27 cellular contexts compared by ENCODE assay signal in genomic region chr19:33450689-33451088, GRCh38.
"Had no signal": no experiment of that assay in that cellular context is flagged by ENCODE, and none has a peak within 500 bp of the region (broad histone marks: within the 10 kb centered on the region; RNA-seq: fewer than 3 reads in every experiment).

No MANE protein-coding gene starts in this region.

- H3K27me3 Mint-ChIP-seq: dendritic cell treated with granulocyte-macrophage colony-stimulating factor and Interleukin-4, amounts not matched to agents 40 ng/mL and 50 ng/mL, for 4 days; stimulated activated naive B cell treated with anti-CD40 and anti-IgM and Interleukin-4, amounts not matched to agents 10 μg/mL and 1 μg/mL and 100 μg/mL, for 72 hours; stimulated activated naive CD8-positive, alpha-beta T cell treated with anti-CD3 and anti-CD28 coated beads, Interleukin-15, Interleukin-2, amounts not matched to agents 100 ng/mL and 50 ng/mL, for 24 hours had no signal

- DNase-seq: colonic mucosa; effector memory CD4-positive, alpha-beta T cell; foreskin keratinocyte; hypothalamus; immature natural killer cell; islet precursor cell; kidney glomerular epithelial cell; mesenchymal stem cell; naive thymus-derived CD4-positive, alpha-beta T cell; stimulated activated CD4-positive, alpha-beta T cell treated with anti-CD3 and anti-CD28 coated beads, Interleukin-15, amount 100 ng/mL, for 24 hours; stimulated activated CD4-positive, alpha-beta T cell treated with anti-CD3 and anti-CD28 coated beads, Interleukin-2, amount 100 ng/mL, for 48 hours; stimulated activated naive B cell treated with anti-CD40 and anti-IgM and Interleukin-4, amounts not matched to agents 10 μg/mL and 1 μg/mL and 100 μg/mL, for 72 hours; trophoblast cell had no signal

- FAIRE-seq: endothelial cell of umbilical vein had no signal

- H3K4me2 ChIP-seq: neural progenitor cell had no signal

- H3K9ac ChIP-seq: neural progenitor cell, parathyroid adenoma had no signal

- H3K36me3 Mint-ChIP-seq: neural progenitor cell had no signal

- ATAC-seq: foreskin keratinocyte; gastroesophageal sphincter; naive thymus-derived CD4-positive, alpha-beta T cell; sciatic nerve; stimulated activated naive B cell treated with anti-CD40 and anti-IgM and Interleukin-4, amounts not matched to agents 10 μg/mL and 1 μg/mL and 100 μg/mL, for 72 hours had no signal

- H3K4me3 Mint-ChIP-seq: dendritic cell treated with granulocyte-macrophage colony-stimulating factor and Interleukin-4, amounts not matched to agents 40 ng/mL and 50 ng/mL, for 4 days; immature natural killer cell; mesothelial cell of epicardium; naive thymus-derived CD4-positive, alpha-beta T cell; nephron; neural progenitor cell; stimulated activated naive B cell treated with anti-CD40 and anti-IgM and Interleukin-4, amounts not matched to agents 10 μg/mL and 1 μg/mL and 100 μg/mL, for 72 hours; stimulated activated naive CD8-positive, alpha-beta T cell treated with anti-CD3 and anti-CD28 coated beads, Interleukin-15, Interleukin-2, amounts not matched to agents 100 ng/mL and 50 ng/mL, for 24 hours had no signal

- H3K9me3 Mint-ChIP-seq: dendritic cell treated with granulocyte-macrophage colony-stimulating factor and Interleukin-4, amounts not matched to agents 40 ng/mL and 50 ng/mL, for 4 days; immature natural killer cell; mesothelial cell of epicardium; naive thymus-derived CD4-positive, alpha-beta T cell; nephron; neural progenitor cell; stimulated activated naive B cell treated with anti-CD40 and anti-IgM and Interleukin-4, amounts not matched to agents 10 μg/mL and 1 μg/mL and 100 μg/mL, for 72 hours; stimulated activated naive CD8-positive, alpha-beta T cell treated with anti-CD3 and anti-CD28 coated beads, Interleukin-15, Interleukin-2, amounts not matched to agents 100 ng/mL and 50 ng/mL, for 24 hours had no signal

- H3K27ac Mint-ChIP-seq: dendritic cell treated with granulocyte-macrophage colony-stimulating factor and Interleukin-4, amounts not matched to agents 40 ng/mL and 50 ng/mL, for 4 days; immature natural killer cell; mesothelial cell of epicardium; naive thymus-derived CD4-positive, alpha-beta T cell; nephron; neural progenitor cell; stimulated activated naive B cell treated with anti-CD40 and anti-IgM and Interleukin-4, amounts not matched to agents 10 μg/mL and 1 μg/mL and 100 μg/mL, for 72 hours; stimulated activated naive CD8-positive, alpha-beta T cell treated with anti-CD3 and anti-CD28 coated beads, Interleukin-15, Interleukin-2, amounts not matched to agents 100 ng/mL and 50 ng/mL, for 24 hours had no signal

- H3K36me3 ChIP-seq: colonic mucosa, neural progenitor cell, prostate gland, right atrium auricular region, thoracic aorta, vagina had no signal

- H3K79me2 ChIP-seq: parathyroid adenoma had no signal

- H3K27me3 ChIP-seq: colonic mucosa, esophagus muscularis mucosa, foreskin keratinocyte, gastroesophageal sphincter, neural progenitor cell, right atrium auricular region, vagina had no signal

- H3K4me1 ChIP-seq: colonic mucosa, esophagus muscularis mucosa, foreskin keratinocyte, gastroesophageal sphincter, neural progenitor cell, parathyroid adenoma, prostate gland, right atrium auricular region, vagina had no signal

- H3K9me3 ChIP-seq: colonic mucosa, esophagus muscularis mucosa, gastroesophageal sphincter, prostate gland, right atrium auricular region, thoracic aorta, vagina had no signal

- H2AFZ ChIP-seq: neural progenitor cell, parathyroid adenoma had no signal

- H3K4me1 Mint-ChIP-seq: immature natural killer cell; neural progenitor cell; stimulated activated naive B cell treated with anti-CD40 and anti-IgM and Interleukin-4, amounts not matched to agents 10 μg/mL and 1 μg/mL and 100 μg/mL, for 72 hours had no signal

- H3K4me3 ChIP-seq: colonic mucosa, esophagus muscularis mucosa, gastroesophageal sphincter, neural progenitor cell, prostate gland, right atrium auricular region, thoracic aorta, vagina had no signal

- H3K27ac ChIP-seq: colonic mucosa, esophagus muscularis mucosa, foreskin keratinocyte, gastroesophageal sphincter, neural progenitor cell, parathyroid adenoma, prostate gland, right atrium auricular region, thoracic aorta, vagina had no signal
